Comparison of ENCODE assay signal across 8 cellular contexts in genomic region chr5:169581580-169582227, GRCh38. TPM values are rescaled to one million over a fixed set of nuclear protein-coding genes. Genes with fewer than 3 reads are reported as not detected.
DNase-seq lines count a peak whose midpoint lies in the region; ATAC-seq and TF ChIP-seq lines count a peak whose summit lies in the region.

No MANE protein-coding gene starts in this region.

- peak; percentile 68 for TF ChIP-seq CTCF in psoas muscle (IDR thresholded peaks at IDR 0.05)

- H3K4me1 ChIP-seq in CD4-positive, alpha-beta memory T cell (ENCODE audit: insufficient read depth, low read length), result peaks cover 16% of the 10 kb centered on the region
- H3K4me1 ChIP-seq in psoas muscle, result peaks cover 7% of the 10 kb centered on the region

- DNase-seq in CD4-positive, alpha-beta memory T cell, result peak; percentile 37 to 51 (median 48)
- DNase-seq in SHP77 (lab: John Stamatoyannopoulos, UW), result peak; percentile 9 to 16
- peak; percentile 25 for DNase-seq in activated T-helper 9 cell treated with anti-CD3 and anti-CD28 coated beads, Interleukin-2, amount 50 U/mL, for 16 hours (ENCODE audit: low read depth)
- peak; percentile 51 for DNase-seq in globus pallidus (ENCODE audit: low spot score)
- peak in 1 of 2 donors; percentile 12 for DNase-seq in psoas muscle
- DNase-seq in GM19238 (ENCODE audit: insufficient read length, low spot score), result no peak

- ATAC-seq in GM19043 (IDR thresholded peaks at IDR 0.05; ENCODE audit: low read depth, unreplicated experiment), result peak; percentile 39
- ATAC-seq in HG03521 (IDR thresholded peaks at IDR 0.05; ENCODE audit: unreplicated experiment), result peak; percentile 36
- peak in 1 of 4 donors; percentile 39 for ATAC-seq in psoas muscle

- H3K4me1 Mint-ChIP-seq in CD4-positive, alpha-beta memory T cell, result peaks cover 20 to 47% (median 28%) of the 10 kb centered on the region in 4 donors

- intact Hi-C loops in CD4-positive, alpha-beta memory T cell (cut with micrococcal nuclease), result loop anchor here (1.0 to 5.0 kb wide), 5 partner anchors 71 to 1806 kb away; partner anchors contain the start of gene NPM1
- intact Hi-C loops in psoas muscle (cut with DNase I), result loop anchor here (2.0 to 10.0 kb wide), 4 partner anchors 593 to 1097 kb away; partner anchors contain the start of gene RARS1 (in 1 of the 2)

- H3K36me3 ChIP-seq in CD4-positive, alpha-beta memory T cell (ENCODE audit: insufficient read depth, low read length), result no peaks in the 10 kb centered on the region
- H3K36me3 ChIP-seq in psoas muscle (ENCODE audit: insufficient read depth in 1 of 2, low read depth in 1 of 2), result no peaks in the 10 kb centered on the region

- H3K27me3 Mint-ChIP-seq in CD4-positive, alpha-beta memory T cell, result peaks cover 0 to 4% of the 10 kb centered on the region in 2 donors

- H3K4me3 Mint-ChIP-seq in CD4-positive, alpha-beta memory T cell, result peak overlapping the region in 4 of 8 donors; percentile 3 to 79 (median 40)

- WGBS in psoas muscle, 3 donors, result 25 to 31% (median 30%) methylated on average over 6 of the region's 6 CpGs

- H3K36me3 Mint-ChIP-seq in CD4-positive, alpha-beta memory T cell, result peaks cover 0 to 6% of the 10 kb centered on the region in 2 donors

- POLR2A ChIA-PET in CD4-positive, alpha-beta memory T cell (lab: Charles Lee; ENCODE audit: partially characterized antibody), result interaction anchor here (1.6 kb wide), 1 partner anchor 55 kb away, joined by 5 read pairs; the partner anchor contains the start of gene DOCK2

- no peaks in the 10 kb centered on the region for H3K27me3 ChIP-seq in CD4-positive, alpha-beta memory T cell (ENCODE audit: insufficient read depth, low read length)
- H3K27me3 ChIP-seq in psoas muscle (ENCODE audit: insufficient read depth in 3 of 3, low read length in 2 of 3), result no peaks in the 10 kb centered on the region

- H3K27ac Mint-ChIP-seq in CD4-positive, alpha-beta memory T cell, result peak overlapping the region in 4 of 7 donors; percentile 37 to 78 (median 56)

- H3K9me3 Mint-ChIP-seq in CD4-positive, alpha-beta memory T cell, result no peaks in the 10 kb centered on the region

- no peaks in the 10 kb centered on the region for H3K9me3 ChIP-seq in CD4-positive, alpha-beta memory T cell (ENCODE audit: control insufficient read depth in 1 of 2, low read length in 2 of 2)
- H3K9me3 ChIP-seq in psoas muscle, result no peaks in the 10 kb centered on the region

- no peak overlapping the region for H3K4me3 ChIP-seq in CD4-positive, alpha-beta memory T cell (ENCODE audit: low read length in 2 of 2)
- no peak overlapping the region for H3K4me3 ChIP-seq in psoas muscle

- CTCF ChIA-PET in CD4-positive, alpha-beta memory T cell (lab: Charles Lee; ENCODE audit: partially characterized antibody), result interaction anchor here (0.7 to 3.6 kb wide), 15 partner anchors 9 to 1312 kb away, joined by 3 to 34 read pairs (median 4); no protein-coding TSS in a partner anchor

- no peak overlapping the region for H3K27ac ChIP-seq in CD4-positive, alpha-beta memory T cell (ENCODE audit: low read depth, low read length)
- H3K27ac ChIP-seq in psoas muscle, result no peak overlapping the region

RNA-seq across cellular contexts. Expression of gene SPDL1, which starts 1.9 kb away (rescaled TPM):
- 10 to 100 TPM; 12.0 to 12.2 TPM for total RNA-seq in CD4-positive, alpha-beta memory T cell
- 1 to 10 TPM; 1.3 to 7.1 TPM for polyA plus RNA-seq in CD4-positive, alpha-beta memory T cell
- 1 to 10 TPM; 1.7 to 2.9 (median 2.4) TPM for total RNA-seq in psoas muscle
- polyA plus RNA-seq in psoas muscle, result 1 to 10 TPM; 1.7 to 6.3 (median 4.4) TPM

RNA-seq across cellular contexts. Expression of gene DOCK2, which starts 55.4 kb away (rescaled TPM):
- 100 to 1,000 TPM; 222 to 223 TPM for total RNA-seq in CD4-positive, alpha-beta memory T cell
- polyA plus RNA-seq in CD4-positive, alpha-beta memory T cell, result 100 to 1,000 TPM in 1 of 2 donors, 10 to 100 TPM in 1; 45.8 to 103 TPM
- 1 to 10 TPM; 3.5 to 4.4 (median 4.0) TPM for total RNA-seq in psoas muscle
- under 1 TPM; 0.37 to 0.67 (median 0.55) TPM for polyA plus RNA-seq in psoas muscle

Comparison
In these comparisons a context has a peak if more than half of its experiments do, and no peak if none do; other contexts are left out.
1. RNA of gene DOCK2, which starts 55.4 kb away (total RNA-seq): 222 to 223 TPM in CD4-positive, alpha-beta memory T cell; 3.5 to 4.4 TPM in psoas muscle; every median in the first group is over 10 times any median in the second.